Comparison of ENCODE assay signal across 14 cellular contexts in genomic region chr2:241087420-241088268, GRCh38. TPM values are rescaled to one million over a fixed set of nuclear protein-coding genes. Genes with fewer than 3 reads are reported as not detected.
DNase-seq lines count a peak whose midpoint lies in the region; ATAC-seq lines count a peak whose summit lies in the region.
"Had no signal": no experiment of that assay in that cellular context is flagged by ENCODE, and none has a peak within 500 bp of the region (broad histone marks: within the 10 kb centered on the region; RNA-seq: fewer than 3 reads in every experiment).

No MANE protein-coding gene starts in this region.

- no peak overlapping the region for H3K4me3 Mint-ChIP-seq in activated CD4-positive, alpha-beta memory T cell treated with anti-CD3 and anti-CD28 coated beads for 36 hours
- no peak overlapping the region for H3K4me3 Mint-ChIP-seq in activated CD4-positive, alpha-beta memory T cell treated with anti-CD3 and anti-CD28 coated beads, Interleukin-2, amount 10 ng/mL, durations not matched to agents 7 days and 5 days
- H3K4me3 Mint-ChIP-seq: H9 had no signal

- POLR2A ChIA-PET in activated CD4-positive, alpha-beta memory T cell treated with anti-CD3 and anti-CD28 coated beads for 36 hours (lab: Charles Lee), result no interaction called here
- POLR2A ChIA-PET in activated CD4-positive, alpha-beta memory T cell treated with anti-CD3 and anti-CD28 coated beads, Interleukin-2, amount 10 ng/mL, durations not matched to agents 7 days and 5 days (lab: Charles Lee), result no interaction called here

- peaks cover 11% of the 10 kb centered on the region for H3K4me1 Mint-ChIP-seq in activated CD4-positive, alpha-beta memory T cell treated with anti-CD3 and anti-CD28 coated beads for 36 hours (ENCODE audit: low read depth)
- H3K4me1 Mint-ChIP-seq in activated CD4-positive, alpha-beta memory T cell treated with anti-CD3 and anti-CD28 coated beads, Interleukin-2, amount 10 ng/mL, durations not matched to agents 7 days and 5 days, result no peaks in the 10 kb centered on the region
- H3K4me1 Mint-ChIP-seq: H9 had no signal

- H3K36me3 Mint-ChIP-seq in activated CD4-positive, alpha-beta memory T cell treated with anti-CD3 and anti-CD28 coated beads for 36 hours, result peaks cover 56% of the 10 kb centered on the region
- peaks cover 51% of the 10 kb centered on the region for H3K36me3 Mint-ChIP-seq in activated CD4-positive, alpha-beta memory T cell treated with anti-CD3 and anti-CD28 coated beads, Interleukin-2, amount 10 ng/mL, durations not matched to agents 7 days and 5 days (ENCODE audit: low read depth)

- peak; percentile 8 for DNase-seq in activated CD4-positive, alpha-beta memory T cell treated with anti-CD3 and anti-CD28 coated beads for 36 hours
- no peak for DNase-seq in activated CD4-positive, alpha-beta memory T cell treated with anti-CD3 and anti-CD28 coated beads, Interleukin-2, amount 10 ng/mL, durations not matched to agents 7 days and 5 days
- peak; percentile 83 for DNase-seq in mesenteric fat pad (ENCODE audit: low spot score)
- DNase-seq in stimulated activated CD4-positive, alpha-beta T cell treated with anti-CD3 and anti-CD28 coated beads, Interleukin-2, amount 100 ng/mL, for 48 hours, result no peak
- no peak for DNase-seq in cerebellum (ENCODE audit: low spot score)
- no peak for DNase-seq in NCI-H1436 (lab: John Stamatoyannopoulos, UW)
- DNase-seq: activated CD4-positive, alpha-beta T cell treated with anti-CD3 and anti-CD28 coated beads for 1 hour; activated effector memory CD4-positive, alpha-beta T cell treated with Interleukin-2 at 50 U/mL for 16 hours; H9; lower lobe of right lung; nucleus accumbens; SK-N-SH had no signal

- H3K27me3 Mint-ChIP-seq in activated CD4-positive, alpha-beta memory T cell treated with anti-CD3 and anti-CD28 coated beads for 36 hours, result no peaks in the 10 kb centered on the region
- no peaks in the 10 kb centered on the region for H3K27me3 Mint-ChIP-seq in activated CD4-positive, alpha-beta memory T cell treated with anti-CD3 and anti-CD28 coated beads, Interleukin-2, amount 10 ng/mL, durations not matched to agents 7 days and 5 days

- CTCF ChIA-PET in activated CD4-positive, alpha-beta memory T cell treated with anti-CD3 and anti-CD28 coated beads for 36 hours (lab: Charles Lee), result interaction anchor here (1.2 kb wide), 1 partner anchor 9 kb away, joined by 5 read pairs; no protein-coding TSS in a partner anchor
- CTCF ChIA-PET in activated CD4-positive, alpha-beta memory T cell treated with anti-CD3 and anti-CD28 coated beads, Interleukin-2, amount 10 ng/mL, durations not matched to agents 7 days and 5 days (lab: Charles Lee), result interaction anchor here (1.2 kb wide), 1 partner anchor 9 kb away, joined by 5 read pairs; no protein-coding TSS in a partner anchor

- peak; percentile 74 for ATAC-seq in GM21390 (IDR thresholded peaks at IDR 0.05; ENCODE audit: unreplicated experiment)
- peak; percentile 48 for ATAC-seq in HG03108 (IDR thresholded peaks at IDR 0.05; ENCODE audit: unreplicated experiment)
- ATAC-seq: lower lobe of right lung had no signal

- intact Hi-C loops in activated CD4-positive, alpha-beta memory T cell treated with anti-CD3 and anti-CD28 coated beads for 36 hours (cut with micrococcal nuclease), result no loop called here

- peaks cover 4% of the 10 kb centered on the region for H3K9me3 Mint-ChIP-seq in activated CD4-positive, alpha-beta memory T cell treated with anti-CD3 and anti-CD28 coated beads for 36 hours
- no peaks in the 10 kb centered on the region for H3K9me3 Mint-ChIP-seq in activated CD4-positive, alpha-beta memory T cell treated with anti-CD3 and anti-CD28 coated beads, Interleukin-2, amount 10 ng/mL, durations not matched to agents 7 days and 5 days
- H3K9me3 Mint-ChIP-seq: H9 had no signal

- no peak overlapping the region for H3K27ac Mint-ChIP-seq in activated CD4-positive, alpha-beta memory T cell treated with anti-CD3 and anti-CD28 coated beads for 36 hours
- no peak overlapping the region for H3K27ac Mint-ChIP-seq in activated CD4-positive, alpha-beta memory T cell treated with anti-CD3 and anti-CD28 coated beads, Interleukin-2, amount 10 ng/mL, durations not matched to agents 7 days and 5 days

RNA-seq across cellular contexts. Expression of gene MTERF4, which starts 14.4 kb away (rescaled TPM):
- 10 to 100 TPM; 43.9 to 46.0 TPM for total RNA-seq in activated CD4-positive, alpha-beta memory T cell treated with anti-CD3 and anti-CD28 coated beads for 36 hours
- total RNA-seq in activated CD4-positive, alpha-beta memory T cell treated with anti-CD3 and anti-CD28 coated beads, Interleukin-2, amount 10 ng/mL, durations not matched to agents 7 days and 5 days, result 10 to 100 TPM; 41.5 to 45.4 TPM
- total RNA-seq in mesenteric fat pad (23.6 TPM), cerebellum (64.7 TPM)

Comparison
In these comparisons a context has a peak if more than half of its experiments do, and no peak if none do; other contexts are left out.
1. DNase-seq: peak in activated CD4-positive, alpha-beta memory T cell treated with anti-CD3 and anti-CD28 coated beads for 36 hours (single experiment) and mesenteric fat pad (single experiment); none in activated CD4-positive, alpha-beta memory T cell treated with anti-CD3 and anti-CD28 coated beads, Interleukin-2, amount 10 ng/mL, durations not matched to agents 7 days and 5 days (single experiment), stimulated activated CD4-positive, alpha-beta T cell treated with anti-CD3 and anti-CD28 coated beads, Interleukin-2, amount 100 ng/mL, for 48 hours (0 of 2), cerebellum (single experiment) and NCI-H1436 (single experiment).